13 cellular contexts compared by ENCODE assay signal in genomic region chr1:101178341-101178687, GRCh38. TPM values are rescaled to one million over a fixed set of nuclear protein-coding genes. Genes with fewer than 3 reads are reported as not detected.
DNase-seq lines count a peak whose midpoint lies in the region; ATAC-seq and TF ChIP-seq lines count a peak whose summit lies in the region.
"Had no signal": no experiment of that assay in that cellular context is flagged by ENCODE, and none has a peak within 500 bp of the region (broad histone marks: within the 10 kb centered on the region; RNA-seq: fewer than 3 reads in every experiment).

No MANE protein-coding gene starts in this region.

- H3K4me1 ChIP-seq in A673 (ENCODE audit: insufficient read depth, low read length, poor library complexity, severe bottlenecking) = no peaks in the 10 kb centered on the region
- H3K4me1 ChIP-seq: body of pancreas had no signal

- ATAC-seq in GM18498 (IDR thresholded peaks at IDR 0.05; ENCODE audit: unreplicated experiment) (peak; percentile 5), GM21576 (IDR thresholded peaks at IDR 0.05; ENCODE audit: unreplicated experiment) (peak; percentile 4)
- ATAC-seq: body of pancreas had no signal

- BruUV-seq in A673 (replicated peaks; lab: Mats Ljungman, UMichigan) = no TSS peak

- CTCF ChIA-PET in activated CD4-positive, alpha-beta memory T cell treated with anti-CD3 and anti-CD28 coated beads, Interleukin-2, amount 10 ng/mL, durations not matched to agents 7 days and 5 days (lab: Charles Lee) = interaction anchor here (0.8 to 1.9 kb wide), 3 partner anchors 8 to 60 kb away, joined by 3 to 12 read pairs (median 8); no protein-coding TSS in a partner anchor
- CTCF ChIA-PET in A673 (lab: Charles Lee) = no interaction called here

- no peaks in the 10 kb centered on the region for H3K9me3 ChIP-seq in A673 (ENCODE audit: low read depth, low read length, poor library complexity, severe bottlenecking)
- H3K9me3 ChIP-seq: body of pancreas, tibial artery had no signal

- H3K36me3 Mint-ChIP-seq in activated CD4-positive, alpha-beta memory T cell treated with anti-CD3 and anti-CD28 coated beads, Interleukin-2, amount 10 ng/mL, durations not matched to agents 7 days and 5 days (ENCODE audit: low read depth) = peaks cover 21% of the 10 kb centered on the region

- peak overlapping the region; percentile 97 for H3K27ac Mint-ChIP-seq in activated CD4-positive, alpha-beta memory T cell treated with anti-CD3 and anti-CD28 coated beads, Interleukin-2, amount 10 ng/mL, durations not matched to agents 7 days and 5 days

- DNase-seq in activated CD4-positive, alpha-beta memory T cell treated with anti-CD3 and anti-CD28 coated beads, Interleukin-2, amount 10 ng/mL, durations not matched to agents 7 days and 5 days = no peak
- DNase-seq in stimulated activated CD4-positive, alpha-beta T cell treated with anti-CD3 and anti-CD28 coated beads, Interleukin-1b, Interleukin-23, amount 100 ng/mL, for 48 hours = peak; percentile 31
- no peak for DNase-seq in NCI-H226
- DNase-seq in SHP77 treated with DMSO at 0.1 percent for 48 hours (lab: John Stamatoyannopoulos, UW) = no peak
- no peak for DNase-seq in A673 (ENCODE audit: low spot score)
- DNase-seq: body of pancreas, hippocampal formation, NCI-H510A treated with DMSO at 0.1 percent for 48 hours, posterior cingulate gyrus, tibial artery had no signal

- POLR2A ChIA-PET in activated CD4-positive, alpha-beta memory T cell treated with anti-CD3 and anti-CD28 coated beads, Interleukin-2, amount 10 ng/mL, durations not matched to agents 7 days and 5 days (lab: Charles Lee) = interaction anchor here (0.8 to 5.9 kb wide), 28 partner anchors 9 to 282 kb away, joined by 3 to 133 read pairs (median 4); partner anchors contain the start of genes DPH5, S1PR1 and SLC30A7
- POLR2A ChIA-PET in A673 (lab: Charles Lee; ENCODE audit: low non-redundant PET) = no interaction called here

- no peak overlapping the region for H3K4me3 ChIP-seq in A673 (ENCODE audit: low read depth, low read length, poor library complexity, severe bottlenecking)
- H3K4me3 ChIP-seq: body of pancreas, lung, tibial artery had no signal

- peak overlapping the region; percentile 69 for H3K4me3 Mint-ChIP-seq in activated CD4-positive, alpha-beta memory T cell treated with anti-CD3 and anti-CD28 coated beads, Interleukin-2, amount 10 ng/mL, durations not matched to agents 7 days and 5 days

- H3K9me3 Mint-ChIP-seq in activated CD4-positive, alpha-beta memory T cell treated with anti-CD3 and anti-CD28 coated beads, Interleukin-2, amount 10 ng/mL, durations not matched to agents 7 days and 5 days = peaks cover 2% of the 10 kb centered on the region

- TF ChIP-seq CTCF in A673 (conservative IDR thresholded peaks at IDR 0.05; ENCODE audit: low read depth, low read length) = no peak

- no peaks in the 10 kb centered on the region for H3K27me3 ChIP-seq in A673 (replicated peaks; ENCODE audit: insufficient read depth, low read depth, low read length, poor library complexity)
- H3K27me3 ChIP-seq: body of pancreas, tibial artery had no signal

- H3K27ac ChIP-seq in A673 (ENCODE audit: low read depth, low read length, poor library complexity, severe bottlenecking) = no peak overlapping the region
- H3K27ac ChIP-seq: body of pancreas, tibial artery had no signal

- no peaks in the 10 kb centered on the region for H3K36me3 ChIP-seq in A673 (ENCODE audit: insufficient read depth, low read length, poor library complexity, severe bottlenecking)
- H3K36me3 ChIP-seq: tibial artery had no signal

- peaks cover 69% of the 10 kb centered on the region for H3K4me1 Mint-ChIP-seq in activated CD4-positive, alpha-beta memory T cell treated with anti-CD3 and anti-CD28 coated beads, Interleukin-2, amount 10 ng/mL, durations not matched to agents 7 days and 5 days

- no peaks in the 10 kb centered on the region for H3K27me3 Mint-ChIP-seq in activated CD4-positive, alpha-beta memory T cell treated with anti-CD3 and anti-CD28 coated beads, Interleukin-2, amount 10 ng/mL, durations not matched to agents 7 days and 5 days

- intact Hi-C loops in A673 (cut with micrococcal nuclease; ENCODE audit: unreplicated experiment) = no loop called here

RNA-seq across cellular contexts. Expression of gene S1PR1, which starts 58.5 kb away (rescaled TPM):
- total RNA-seq in activated CD4-positive, alpha-beta memory T cell treated with anti-CD3 and anti-CD28 coated beads, Interleukin-2, amount 10 ng/mL, durations not matched to agents 7 days and 5 days = 100 to 1,000 TPM; 219 to 220 TPM
- total RNA-seq in A673 (2021) = 0.85 and 1.1 TPM in 2 replicates

Comparison
In these comparisons a context has a peak if more than half of its experiments do, and no peak if none do; other contexts are left out.
1. RNA of gene S1PR1, which starts 58.5 kb away (total RNA-seq): 219 to 220 TPM in activated CD4-positive, alpha-beta memory T cell treated with anti-CD3 and anti-CD28 coated beads, Interleukin-2, amount 10 ng/mL, durations not matched to agents 7 days and 5 days; 0.85 to 1.1 TPM in A673; every median in the first group is over 100 times any median in the second.